Comparison of ENCODE assay signal across 1 cellular context in the genomic region with DNA sequence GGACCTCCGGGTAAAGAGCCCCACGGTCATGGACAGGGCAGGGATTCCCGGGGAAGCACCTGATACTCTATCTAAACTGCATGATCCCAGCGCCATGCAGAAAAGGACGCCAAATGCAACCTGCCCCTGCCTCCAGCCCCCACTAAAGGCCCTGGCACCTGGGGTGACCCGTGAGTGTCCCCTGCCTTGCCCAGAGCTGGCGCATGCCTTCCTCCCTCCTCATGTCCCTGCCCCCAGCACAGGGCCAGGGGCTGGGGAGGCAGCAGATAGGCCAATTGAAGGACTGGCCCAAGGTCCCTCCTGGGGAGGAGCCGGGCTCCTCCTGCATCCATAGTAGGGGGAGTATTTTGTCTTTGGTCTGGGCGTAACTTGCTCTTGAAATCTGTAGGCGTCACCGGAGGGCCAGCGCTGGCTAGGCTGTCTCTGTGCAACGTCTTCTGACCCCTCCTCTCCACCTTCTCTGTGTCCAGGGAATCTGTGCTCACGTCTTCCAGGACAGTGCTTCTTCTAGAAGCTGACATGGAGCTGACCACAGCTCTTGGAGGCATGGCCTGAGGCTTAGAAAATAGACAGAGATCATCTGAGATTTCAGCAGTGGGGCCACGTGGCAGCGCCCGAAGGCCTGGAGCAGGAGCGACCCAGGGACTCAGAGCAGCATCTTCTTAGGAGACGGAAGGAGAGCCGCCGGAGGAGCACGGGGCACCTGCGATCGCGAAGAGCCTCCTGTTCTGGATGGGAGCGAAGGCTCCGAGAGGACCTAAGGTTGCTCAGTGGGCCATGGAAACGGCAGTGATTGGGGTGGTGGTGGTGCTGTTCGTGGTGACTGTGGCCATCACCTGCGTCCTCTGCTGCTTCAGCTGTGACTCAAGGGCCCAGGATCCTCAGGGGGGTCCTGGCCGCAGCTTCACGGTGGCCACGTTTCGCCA.
A peak's percentile ranks its signal among the peaks of the same experiment; 100 is the strongest.
TF ChIP-seq lines count a peak whose summit lies in the region.

No MANE protein-coding gene starts in this region.

TF ChIP-seq in endothelial cell of umbilical vein, 7 proteins besides CTCF, POLR2A, EP300 and RAD21:
- TF ChIP-seq MYC (IDR thresholded peaks at IDR 0.05; ENCODE audit: low read depth, low read length): no peak
- TF ChIP-seq POLR2AphosphoS5 (IDR thresholded peaks at IDR 0.05; ENCODE audit: insufficient read depth, low read depth, low read length): peak; percentile 14
